Comparison of ENCODE assay signal across 13 cellular contexts in the genomic region with DNA sequence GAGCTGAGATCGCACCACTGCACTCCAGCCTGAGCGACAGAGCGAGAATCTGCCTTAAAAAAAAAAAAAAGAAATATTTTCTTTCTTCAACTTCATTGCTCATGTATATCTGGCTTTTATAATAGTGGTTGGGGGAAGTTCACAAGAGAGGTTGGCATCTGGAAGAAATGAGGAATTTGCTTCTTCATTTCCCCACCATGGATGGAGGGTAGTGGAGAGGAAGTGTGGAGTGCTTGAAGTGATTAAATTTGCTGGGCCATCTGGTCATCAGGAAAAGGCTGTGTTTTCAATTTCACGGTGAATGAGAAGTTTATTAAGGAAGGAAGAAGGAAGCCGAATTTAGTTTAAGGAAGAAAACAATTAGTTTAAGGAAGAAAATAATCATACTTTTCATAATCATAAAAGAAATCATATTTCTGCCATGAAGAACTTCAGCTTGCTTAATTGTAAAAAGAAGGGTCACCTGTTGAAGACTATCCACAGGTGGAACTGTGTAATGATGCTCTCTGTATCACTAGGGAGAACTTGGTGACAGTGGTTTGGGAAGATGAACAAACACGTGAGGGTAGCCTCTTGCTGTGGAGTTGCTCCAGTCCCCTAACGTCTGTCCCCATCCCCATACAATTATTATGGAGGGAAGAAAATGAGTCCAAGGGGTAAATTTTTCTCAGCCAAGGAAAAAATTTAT.
A peak's percentile ranks its signal among the peaks of the same experiment; 100 is the strongest.
DNase-seq lines count a peak whose midpoint lies in the region; ATAC-seq, FAIRE-seq and TF ChIP-seq lines count a peak whose summit lies in the region.
"Had no signal": no experiment of that assay in that cellular context is flagged by ENCODE, and none has a peak within 500 bp of the region (broad histone marks: within the 10 kb centered on the region; RNA-seq: fewer than 3 reads in every experiment).

No MANE protein-coding gene starts in this region.

- no peaks in the 10 kb centered on the region for H3F3A ChIP-seq in smooth muscle cell (ENCODE audit: low read depth)

- H3K79me1 ChIP-seq in IMR-90 (ENCODE audit: low read depth in 1 of 2, low read length in 2 of 2): no peaks in the 10 kb centered on the region

- peaks cover 16% of the 10 kb centered on the region for H3K9me1 ChIP-seq in IMR-90 (ENCODE audit: insufficient read depth, low read length)

- peaks cover 47% of the 10 kb centered on the region for H3K4me1 Mint-ChIP-seq in astrocyte (ENCODE audit: low read depth, unreplicated experiment)

- no peak overlapping the region for H3K23ac ChIP-seq in IMR-90 (ENCODE audit: low read depth, low read length)

- no peak for TF ChIP-seq RAD21 in IMR-90 (IDR thresholded peaks at IDR 0.05; ENCODE audit: low read length)

- peaks cover 34 to 95% (median 56%) of the 10 kb centered on the region in 10 experiments for H3K4me1 ChIP-seq in BLaER1 treated with 17β-estradiol and CSF1 and Interleukin-3, amounts not matched to agents 10 nM and 100 nM
- H3K4me1 ChIP-seq in IMR-90 (ENCODE audit: control insufficient read depth, insufficient read depth, low read length) (peaks cover 18% of the 10 kb centered on the region), astrocyte (ENCODE audit: insufficient read depth, low read length) (peaks cover 23% of the 10 kb centered on the region), smooth muscle cell (ENCODE audit: low read depth) (no peaks in the 10 kb centered on the region), pancreas (no peaks in the 10 kb centered on the region), Karpas-422 (ENCODE audit: low read length) (no peaks in the 10 kb centered on the region)

- H4K20me1 ChIP-seq in BLaER1 treated with 17β-estradiol and CSF1 and Interleukin-3, amounts not matched to agents 10 nM and 100 nM: no peaks in the 10 kb centered on the region
- H4K20me1 ChIP-seq in IMR-90 (ENCODE audit: insufficient read depth, low read length): no peaks in the 10 kb centered on the region; the same call in 1 of the 2 replicates
- no peaks in the 10 kb centered on the region for H4K20me1 ChIP-seq in astrocyte (ENCODE audit: insufficient read depth, low read length)
- H4K20me1 ChIP-seq in smooth muscle cell (ENCODE audit: low read depth): no peaks in the 10 kb centered on the region
- no peaks in the 10 kb centered on the region for H4K20me1 ChIP-seq in Karpas-422 (ENCODE audit: insufficient read depth, low read depth, low read length)
- H4K20me1 ChIP-seq: BLaER1 had no signal

- H2BK15ac ChIP-seq in IMR-90 (ENCODE audit: low read depth, low read length): no peak overlapping the region; the same call in 2 of the 3 replicates

- no peak overlapping the region for H4K5ac ChIP-seq in IMR-90 (ENCODE audit: low read depth, low read length)

- peak overlapping the region in 2 of 11 experiments; percentile 43 to 50; a peak in 2 of 22 replicates for H3K9ac ChIP-seq in BLaER1 treated with 17β-estradiol and CSF1 and Interleukin-3, amounts not matched to agents 10 nM and 100 nM
- no peak overlapping the region for H3K9ac ChIP-seq in IMR-90 (ENCODE audit: low read depth, low read length)
- H3K9ac ChIP-seq in astrocyte (ENCODE audit: low read length): no peak overlapping the region
- H3K9ac ChIP-seq in smooth muscle cell (ENCODE audit: low read depth): no peak overlapping the region
- H3K9ac ChIP-seq in Karpas-422 (ENCODE audit: low read length): no peak overlapping the region
- H3K9ac ChIP-seq: BLaER1 had no signal

- CTCF ChIA-PET in IMR-90 (lab: Yijun Ruan, JAX): no interaction called here

- no peak for FAIRE-seq in astrocyte (lab: Jason Lieb, UNC)
- no peak for FAIRE-seq in pancreas (lab: Jason Lieb, UNC)

- H3K79me2 ChIP-seq in astrocyte (ENCODE audit: insufficient read depth, low read length) (no peaks in the 10 kb centered on the region), smooth muscle cell (ENCODE audit: low read depth) (no peaks in the 10 kb centered on the region), Karpas-422 (ENCODE audit: low read length) (no peaks in the 10 kb centered on the region)

- no TSS peak for BruUV-seq in IMR-90 (replicated peaks; lab: Mats Ljungman, UMichigan)

- H3K36me3 Mint-ChIP-seq in astrocyte (ENCODE audit: low read depth, unreplicated experiment): peaks cover 2% of the 10 kb centered on the region

- TF ChIP-seq CTCF in IMR-90 (conservative IDR thresholded peaks at IDR 0.05; ENCODE audit: low read depth, low read length) (no peak), astrocyte (IDR thresholded peaks at IDR 0.05; ENCODE audit: insufficient read depth, low read depth, low read length) (no peak), smooth muscle cell (IDR thresholded peaks at IDR 0.05; ENCODE audit: borderline replicate concordance, insufficient read depth, poor library complexity, severe bottlenecking) (no peak), pancreas (IDR thresholded peaks at IDR 0.05) (no peak)

- H3K4me3 Mint-ChIP-seq in astrocyte (ENCODE audit: unreplicated experiment): no peak overlapping the region
- H3K4me3 Mint-ChIP-seq: CD4-positive, alpha-beta T cell had no signal

- POLR2A ChIA-PET in IMR-90 (lab: Charles Lee; ENCODE audit: unreplicated experiment): no interaction called here

- no peak for TF ChIP-seq POLR2A in IMR-90 (IDR thresholded peaks at IDR 0.05; ENCODE audit: low read depth, low read length)

- H4K91ac ChIP-seq in IMR-90 (ENCODE audit: insufficient read depth, low read depth, low read length): no peak overlapping the region

- H2AK9ac ChIP-seq in IMR-90 (replicated peaks; ENCODE audit: low read depth, low read length, poor library complexity): no peak overlapping the region

- dilution Hi-C loops in IMR-90 (cut with HindIII; ENCODE audit: low sequenced_read_pairs, unreplicated experiment): no loop called here

- peak overlapping the region; percentile 47; the same call in 1 of the 2 replicates for H2AK5ac ChIP-seq in IMR-90 (ENCODE audit: low read depth, low read length)

- peak overlapping the region; percentile 2 to 90 (median 70); a peak in 19 of 22 replicates for H3K4me2 ChIP-seq in BLaER1 treated with 17β-estradiol and CSF1 and Interleukin-3, amounts not matched to agents 10 nM and 100 nM
- no peak overlapping the region for H3K4me2 ChIP-seq in IMR-90 (ENCODE audit: low read depth, low read length)
- no peak overlapping the region for H3K4me2 ChIP-seq in astrocyte (ENCODE audit: low read length)
- H3K4me2 ChIP-seq in smooth muscle cell: no peak overlapping the region
- no peak overlapping the region for H3K4me2 ChIP-seq in Karpas-422 (ENCODE audit: low read depth, low read length, poor library complexity, severe bottlenecking)
- H3K4me2 ChIP-seq: BLaER1 had no signal

- H2BK5ac ChIP-seq in IMR-90 (ENCODE audit: low read depth, low read length, poor library complexity, severe bottlenecking): no peak overlapping the region

- ATAC-seq in IMR-90 (ENCODE audit: low read depth) (no peak), pancreas (no peak)

- no peak overlapping the region for H4K8ac ChIP-seq in IMR-90 (ENCODE audit: low read depth in 2 of 2, low read length in 2 of 2)

- H3K14ac ChIP-seq in IMR-90 (replicated peaks; ENCODE audit: low read depth, low read length): no peak overlapping the region

- peak overlapping the region; percentile 79; the same call in 1 of the 2 replicates for H3K18ac ChIP-seq in IMR-90 (ENCODE audit: low read depth, low read length)

- WGBS in IMR-90 (ENCODE audit: extremely low coverage in 2 of 2, insufficient read length in 1 of 2), 2 experiments: no CpG with 5 or more reads among the region's 7 CpGs
- 94% methylated on average over 7 of the region's 7 CpGs for WGBS in smooth muscle cell (ENCODE audit: low lambda C conversion rate)
- WGBS in pancreas, 2 donors: 80 to 88% methylated on average over 7 of the region's 7 CpGs

- no peaks in the 10 kb centered on the region for H3K9me2 ChIP-seq in Karpas-422 (replicated peaks; ENCODE audit: insufficient read depth, low read length)

- H3K27ac Mint-ChIP-seq in astrocyte (ENCODE audit: unreplicated experiment): peak overlapping the region; percentile 77
- H3K27ac Mint-ChIP-seq: CD4-positive, alpha-beta T cell had no signal

- H3K56ac ChIP-seq in IMR-90 (ENCODE audit: extremely low read depth, insufficient read depth, low read length): no peak overlapping the region

- H2AFZ ChIP-seq in IMR-90 (replicated peaks; ENCODE audit: low read length, poor library complexity) (no peak overlapping the region), astrocyte (ENCODE audit: low read depth, low read length) (no peak overlapping the region), smooth muscle cell (ENCODE audit: low read depth) (no peak overlapping the region), Karpas-422 (ENCODE audit: low read length) (no peak overlapping the region)

- peak overlapping the region; percentile 60; the same call in 1 of the 2 replicates for H2BK120ac ChIP-seq in IMR-90 (ENCODE audit: low read depth, low read length)

- peak overlapping the region; percentile 46 for H3K4ac ChIP-seq in IMR-90 (ENCODE audit: low read depth, low read length)

- in situ Hi-C loops in IMR-90 (cut with MboI; ENCODE audit: low sequenced_read_pairs): no loop called here

- H3K9me3 Mint-ChIP-seq in astrocyte (ENCODE audit: unreplicated experiment): no peaks in the 10 kb centered on the region
- H3K9me3 Mint-ChIP-seq: CD4-positive, alpha-beta T cell had no signal

- H2BK20ac ChIP-seq in IMR-90 (ENCODE audit: low read depth, low read length): peak overlapping the region; percentile 37; the same call in 1 of the 2 replicates

- peaks cover 0 to 5% (median 0%) of the 10 kb centered on the region in 11 experiments; a peak in 7 of 22 replicates for H3K9me3 ChIP-seq in BLaER1 treated with 17β-estradiol and CSF1 and Interleukin-3, amounts not matched to agents 10 nM and 100 nM (replicated peaks in 1 of 11)
- H3K9me3 ChIP-seq in IMR-90 (ENCODE audit: control insufficient read depth, insufficient read depth, low read length) (no peaks in the 10 kb centered on the region), astrocyte (ENCODE audit: insufficient read depth, low read depth, low read length) (no peaks in the 10 kb centered on the region), smooth muscle cell (replicated peaks; ENCODE audit: low read depth) (no peaks in the 10 kb centered on the region), pancreas (no peaks in the 10 kb centered on the region), Karpas-422 (ENCODE audit: low read length) (no peaks in the 10 kb centered on the region)
- H3K9me3 ChIP-seq: BLaER1 had no signal

- no peak overlapping the region for H3K4me3 ChIP-seq in BLaER1 treated with 17β-estradiol and CSF1 and Interleukin-3, amounts not matched to agents 10 nM and 100 nM
- no peak overlapping the region for H3K4me3 ChIP-seq in IMR-90 (ENCODE audit: insufficient read depth, low read depth, low read length)
- H3K4me3 ChIP-seq in astrocyte (ENCODE audit: insufficient read depth, low read depth, low read length): no peak overlapping the region
- H3K4me3 ChIP-seq in smooth muscle cell: no peak overlapping the region
- no peak overlapping the region for H3K4me3 ChIP-seq in pancreas
- H3K4me3 ChIP-seq in Karpas-422 (ENCODE audit: low read length): no peak overlapping the region
- H3K4me3 ChIP-seq: BLaER1 had no signal

- H3K27me3 ChIP-seq in BLaER1 treated with 17β-estradiol and CSF1 and Interleukin-3, amounts not matched to agents 10 nM and 100 nM: no peaks in the 10 kb centered on the region
- no peaks in the 10 kb centered on the region for H3K27me3 ChIP-seq in IMR-90 (ENCODE audit: control insufficient read depth, insufficient read depth, low read length)
- H3K27me3 ChIP-seq in astrocyte (ENCODE audit: insufficient read depth, low read length): no peaks in the 10 kb centered on the region
- H3K27me3 ChIP-seq in smooth muscle cell (ENCODE audit: low read depth): no peaks in the 10 kb centered on the region
- H3K27me3 ChIP-seq in pancreas: no peaks in the 10 kb centered on the region
- H3K27me3 ChIP-seq in Karpas-422 (ENCODE audit: low read length): no peaks in the 10 kb centered on the region
- H3K27me3 ChIP-seq: BLaER1 had no signal

- DNase-seq in IMR-90: no peak
- DNase-seq in astrocyte (ENCODE audit: low read depth): no peak
- DNase-seq in smooth muscle cell (lab: John Stamatoyannopoulos, UW; ENCODE audit: unreplicated experiment): no peak
- DNase-seq in pancreas: no peak
- DNase-seq in Karpas-422: no peak
- DNase-seq: AML-193; Calu3; CD4-positive, alpha-beta T cell; DMS 273 treated with DMSO at 0.1 percent for 48 hours; HCEC 1CT had no signal

- H3K27me3 Mint-ChIP-seq in astrocyte (ENCODE audit: low read depth, unreplicated experiment): no peaks in the 10 kb centered on the region

- H3K36me3 ChIP-seq in BLaER1 treated with 17β-estradiol and CSF1 and Interleukin-3, amounts not matched to agents 10 nM and 100 nM: no peaks in the 10 kb centered on the region
- H3K36me3 ChIP-seq in IMR-90 (ENCODE audit: control insufficient read depth, insufficient read depth, low read length) (no peaks in the 10 kb centered on the region), astrocyte (ENCODE audit: insufficient read depth, low read length) (no peaks in the 10 kb centered on the region), smooth muscle cell (ENCODE audit: low read depth) (no peaks in the 10 kb centered on the region), pancreas (no peaks in the 10 kb centered on the region), Karpas-422 (ENCODE audit: insufficient read depth, low read length) (no peaks in the 10 kb centered on the region)
- H3K36me3 ChIP-seq: BLaER1 had no signal

- intact Hi-C loops in IMR-90 (cut with micrococcal nuclease): no loop called here
- intact Hi-C loops in pancreas (cut with DNase I): no loop called here

- peak overlapping the region in 10 of 11 experiments; percentile 2 to 88 (median 76); a peak in 14 of 22 replicates for H3K27ac ChIP-seq in BLaER1 treated with 17β-estradiol and CSF1 and Interleukin-3, amounts not matched to agents 10 nM and 100 nM
- H3K27ac ChIP-seq in IMR-90 (ENCODE audit: insufficient read depth, low read length) (no peak overlapping the region), astrocyte (ENCODE audit: low read depth, low read length) (no peak overlapping the region), smooth muscle cell (ENCODE audit: low read depth) (peak overlapping the region; percentile 88), pancreas (no peak overlapping the region), Karpas-422 (ENCODE audit: low read length) (no peak overlapping the region)
- H3K27ac ChIP-seq: BLaER1, HL-60 had no signal

Comparison
In these comparisons a context has a peak if more than half of its experiments do, and no peak if none do; other contexts are left out.
1. H3K27ac ChIP-seq: peak in BLaER1 treated with 17β-estradiol and CSF1 and Interleukin-3, amounts not matched to agents 10 nM and 100 nM (10 of 11) and smooth muscle cell (single experiment); none in IMR-90 (single experiment), astrocyte (single experiment), pancreas (0 of 4) and Karpas-422 (single experiment).
2. H3K4me2 ChIP-seq: peak in BLaER1 treated with 17β-estradiol and CSF1 and Interleukin-3, amounts not matched to agents 10 nM and 100 nM (11 of 11); none in IMR-90 (single experiment), astrocyte (single experiment), smooth muscle cell (single experiment) and Karpas-422 (single experiment).